In genomic region chr2:142874293-142874814, GRCh38 we compare ENCODE assay signal across 9 cellular contexts. TPM values are rescaled to one million over a fixed set of nuclear protein-coding genes. Genes with fewer than 3 reads are reported as not detected.
DNase-seq lines count a peak whose midpoint lies in the region; ATAC-seq and TF ChIP-seq lines count a peak whose summit lies in the region.
"Had no signal": no experiment of that assay in that cellular context is flagged by ENCODE, and none has a peak within 500 bp of the region (broad histone marks: within the 10 kb centered on the region; RNA-seq: fewer than 3 reads in every experiment).

No MANE protein-coding gene starts in this region.

- H4K8ac ChIP-seq in IMR-90 (ENCODE audit: low read depth in 2 of 2, low read length in 2 of 2) = peak overlapping the region; percentile 83 to 95

- 0 out of 2 replicates have a peak, but pooled peaks cover 2% of the 10 kb centered on the region for H3K9me1 ChIP-seq in IMR-90 (ENCODE audit: insufficient read depth, low read length)

- peak overlapping the region; percentile 83 for H4K5ac ChIP-seq in IMR-90 (ENCODE audit: low read depth, low read length)

- peak overlapping the region; percentile 94 for H2BK5ac ChIP-seq in IMR-90 (ENCODE audit: low read depth, low read length, poor library complexity, severe bottlenecking)

- H2BK120ac ChIP-seq in IMR-90 (ENCODE audit: low read depth, low read length) = peak overlapping the region; percentile 95

- H2BK15ac ChIP-seq in IMR-90 (ENCODE audit: low read depth, low read length) = peak overlapping the region; percentile 76; the same call in 2 of the 3 replicates

- no peak for TF ChIP-seq RAD21 in IMR-90 (IDR thresholded peaks at IDR 0.05; ENCODE audit: low read length)

- peak; percentile 94 for DNase-seq in Caki2 (ENCODE audit: low read depth)
- peak; percentile 95 for DNase-seq in IMR-90
- no peak for DNase-seq in effector memory CD8-positive, alpha-beta T cell
- peak; percentile 50 for DNase-seq in non-pigmented ciliary epithelial cell (ENCODE audit: low read depth)
- no peak for DNase-seq in G401 (ENCODE audit: low spot score)
- DNase-seq in stimulated activated CD4-positive, alpha-beta T cell treated with anti-CD3 and anti-CD28 coated beads, Interleukin-1b, Interleukin-23, amount 100 ng/mL, for 48 hours = no peak
- DNase-seq in NCI-H1436 treated with DMSO at 0.1 percent for 48 hours (lab: John Stamatoyannopoulos, UW) = no peak
- DNase-seq: amygdala had no signal

- peak overlapping the region; percentile 83 for H2BK20ac ChIP-seq in IMR-90 (ENCODE audit: low read depth, low read length)

- no CpG with 5 or more reads among the region's 2 CpGs for WGBS in IMR-90 (ENCODE audit: extremely low coverage in 2 of 2, insufficient read length in 1 of 2), 2 experiments

- H3K56ac ChIP-seq in IMR-90 (ENCODE audit: extremely low read depth, insufficient read depth, low read length) = peak overlapping the region; percentile 86

- no peak overlapping the region for H3K4me3 ChIP-seq in IMR-90 (ENCODE audit: insufficient read depth, low read depth, low read length)

- no peaks in the 10 kb centered on the region for H3K4me1 Mint-ChIP-seq in effector memory CD8-positive, alpha-beta T cell (ENCODE audit: low read depth in 2 of 2)

- H3K27ac ChIP-seq in IMR-90 (ENCODE audit: insufficient read depth, low read length) = peak overlapping the region; percentile 93

- no peaks in the 10 kb centered on the region for H3K79me1 ChIP-seq in IMR-90 (ENCODE audit: low read depth in 1 of 2, low read length in 2 of 2)

- BruUV-seq in IMR-90 (replicated peaks; lab: Mats Ljungman, UMichigan) = no TSS peak

- H3K36me3 Mint-ChIP-seq in effector memory CD8-positive, alpha-beta T cell (ENCODE audit: insufficient read depth) = no peaks in the 10 kb centered on the region

- CTCF ChIA-PET in IMR-90 (lab: Yijun Ruan, JAX) = interaction anchor here (0.5 to 1.5 kb wide), 2 partner anchors 183 to 191 kb away, joined by 3 to 4 read pairs; no protein-coding TSS in a partner anchor

- H4K91ac ChIP-seq in IMR-90 (ENCODE audit: insufficient read depth, low read depth, low read length) = peak overlapping the region; percentile 86

- H2AFZ ChIP-seq in IMR-90 (replicated peaks; ENCODE audit: low read length, poor library complexity) = no peak overlapping the region

- no peak overlapping the region for H3K4me3 Mint-ChIP-seq in effector memory CD8-positive, alpha-beta T cell

- H2AK5ac ChIP-seq in IMR-90 (ENCODE audit: low read depth, low read length) = 0 out of 2 replicates have a peak overlapping the region, but pooled peaks have one; percentile 6

- H3K9me3 Mint-ChIP-seq in effector memory CD8-positive, alpha-beta T cell = peaks cover 0 to 2% of the 10 kb centered on the region in 2 donors

- POLR2A ChIA-PET in IMR-90 (lab: Charles Lee; ENCODE audit: unreplicated experiment) = interaction anchor here (0.7 kb wide), 1 partner anchor 8 kb away, joined by 4 read pairs; no protein-coding TSS in a partner anchor

- ATAC-seq in IMR-90 (ENCODE audit: low read depth) = peak; percentile 83
- ATAC-seq in effector memory CD8-positive, alpha-beta T cell (replicated peaks) = peak; percentile 42
- no peak for ATAC-seq in HG02884 (IDR thresholded peaks at IDR 0.05; ENCODE audit: unreplicated experiment)

- H3K18ac ChIP-seq in IMR-90 (ENCODE audit: low read depth, low read length) = peak overlapping the region; percentile 94

- no peaks in the 10 kb centered on the region for H3K27me3 Mint-ChIP-seq in effector memory CD8-positive, alpha-beta T cell

- peak overlapping the region; percentile 13; the same call in 1 of the 2 replicates for H3K4me2 ChIP-seq in IMR-90 (ENCODE audit: low read depth, low read length)

- H4K20me1 ChIP-seq in IMR-90 (ENCODE audit: insufficient read depth, low read length) = no peaks in the 10 kb centered on the region

- H3K9me3 ChIP-seq in IMR-90 (ENCODE audit: control insufficient read depth, insufficient read depth, low read length) = no peaks in the 10 kb centered on the region

- no peak overlapping the region for H2AK9ac ChIP-seq in IMR-90 (replicated peaks; ENCODE audit: low read depth, low read length, poor library complexity)

- 0 out of 2 replicates have a peak, but pooled peaks have one; percentile 18 for TF ChIP-seq POLR2A in IMR-90 (IDR thresholded peaks at IDR 0.05; ENCODE audit: low read depth, low read length)

- peak overlapping the region; percentile 87; the same call in 1 of the 2 replicates for H3K4ac ChIP-seq in IMR-90 (ENCODE audit: low read depth, low read length)

- peak overlapping the region; percentile 53; the same call in 1 of the 2 replicates for H3K14ac ChIP-seq in IMR-90 (replicated peaks; ENCODE audit: low read depth, low read length)

- intact Hi-C loops in IMR-90 (cut with micrococcal nuclease) = no loop called here

- H3K9ac ChIP-seq in IMR-90 (ENCODE audit: low read depth, low read length) = peak overlapping the region; percentile 59; the same call in 1 of the 2 replicates

- in situ Hi-C loops in Caki2 (cut with HindIII; ENCODE audit: low pct_unique_long_range_greater_than_20kb, low sequenced_read_pairs) (no loop called here), IMR-90 (cut with MboI; ENCODE audit: low sequenced_read_pairs) (no loop called here), G401 (cut with HindIII; ENCODE audit: low sequenced_read_pairs) (no loop called here)

- dilution Hi-C loops in IMR-90 (cut with HindIII; ENCODE audit: low sequenced_read_pairs, unreplicated experiment) = no loop called here

- H3K27ac Mint-ChIP-seq in effector memory CD8-positive, alpha-beta T cell = no peak overlapping the region

- H3K27me3 ChIP-seq in IMR-90 (ENCODE audit: control insufficient read depth, insufficient read depth, low read length) = no peaks in the 10 kb centered on the region

- H3K4me1 ChIP-seq in IMR-90 (ENCODE audit: control insufficient read depth, insufficient read depth, low read length) = peaks cover 6% of the 10 kb centered on the region

- no peak for TF ChIP-seq CTCF in IMR-90 (conservative IDR thresholded peaks at IDR 0.05; ENCODE audit: low read depth, low read length)

- no peaks in the 10 kb centered on the region for H3K36me3 ChIP-seq in IMR-90 (ENCODE audit: control insufficient read depth, insufficient read depth, low read length)

- peak overlapping the region; percentile 59; the same call in 1 of the 2 replicates for H3K23ac ChIP-seq in IMR-90 (ENCODE audit: low read depth, low read length)

TF ChIP-seq in IMR-90, 13 proteins besides CTCF, POLR2A, EP300 and RAD21:
- TF ChIP-seq ELK1 (IDR thresholded peaks at IDR 0.05; ENCODE audit: borderline replicate concordance, low read depth, low read length) = no peak
- TF ChIP-seq FOS (IDR thresholded peaks at IDR 0.05; ENCODE audit: low read depth, low read length) = peak; percentile 24; the same call in 1 of the 2 replicates
- TF ChIP-seq CHD1 (IDR thresholded peaks at IDR 0.05; ENCODE audit: low read depth, low read length) = no peak
- no peak for TF ChIP-seq MAFK (IDR thresholded peaks at IDR 0.05; ENCODE audit: low read depth, low read length)
- no peak for TF ChIP-seq SMC3 (IDR thresholded peaks at IDR 0.05; ENCODE audit: low read depth, low read length)
- no peak for TF ChIP-seq MXI1 (IDR thresholded peaks at IDR 0.05; ENCODE audit: borderline replicate concordance, low read depth, low read length)
- TF ChIP-seq BHLHE40 (IDR thresholded peaks at IDR 0.05; ENCODE audit: low read depth, low read length) = peak; percentile 73
- peak; percentile 90 for TF ChIP-seq CEBPB (IDR thresholded peaks at IDR 0.05; ENCODE audit: low read depth, low read length)
- TF ChIP-seq MAZ (IDR thresholded peaks at IDR 0.05; ENCODE audit: borderline replicate concordance, low read depth, low read length) = peak; percentile 85; the same call in 1 of the 2 replicates
- TF ChIP-seq USF2 (IDR thresholded peaks at IDR 0.05; ENCODE audit: low read depth, low read length) = peak; percentile 65
- TF ChIP-seq RCOR1 (IDR thresholded peaks at IDR 0.05; ENCODE audit: insufficient replicate concordance, low read length) = no peak
- TF ChIP-seq NFE2L2 (IDR thresholded peaks at IDR 0.05; ENCODE audit: low read depth, low read length) = peak; percentile 34; the same call in 1 of the 2 replicates

RNA-seq across cellular contexts. Expression of gene KYNU, which starts 3.1 kb away (rescaled TPM):
- 132 and 187 TPM in 2 replicates for total RNA-seq in Caki2 (2014; rRNA removed; shearing (Covaris generic); ENCODE audit: low replicate concordance)
- total RNA-seq in IMR-90 (2012; rRNA removed) = 2.2 and 2.9 TPM in 2 replicates
- polyA plus RNA-seq in IMR-90 (2012; rRNA removed) = 0.53 and 0.75 TPM in 2 replicates
- polyA plus RNA-seq in IMR-90 (2012; cell fraction: cytosol; rRNA removed) = 0.13 and 0.26 TPM in 2 replicates
- 0.04 and 0.56 TPM in 2 replicates for polyA plus RNA-seq in IMR-90 (2012; cell fraction: nucleus; rRNA removed; ENCODE audit: low replicate concordance)
- not detected in 2 replicates for total RNA-seq in G401 (2014; rRNA removed; shearing (Covaris generic))

Comparison
In these comparisons a context has a peak if more than half of its experiments do, and no peak if none do; other contexts are left out.
1. DNase-seq: peak in Caki2 (single experiment), IMR-90 (single experiment) and non-pigmented ciliary epithelial cell (single experiment); none in effector memory CD8-positive, alpha-beta T cell (0 of 3), G401 (single experiment), stimulated activated CD4-positive, alpha-beta T cell treated with anti-CD3 and anti-CD28 coated beads, Interleukin-1b, Interleukin-23, amount 100 ng/mL, for 48 hours (single experiment) and NCI-H1436 treated with DMSO at 0.1 percent for 48 hours (single experiment).
2. RNA of gene KYNU, which starts 3.1 kb away (total RNA-seq): 132 to 187 TPM in Caki2; 2.2 to 2.9 TPM in IMR-90 and not detected in G401; every median in the first group is over 10 times any median in the second.